In the genomic region with DNA sequence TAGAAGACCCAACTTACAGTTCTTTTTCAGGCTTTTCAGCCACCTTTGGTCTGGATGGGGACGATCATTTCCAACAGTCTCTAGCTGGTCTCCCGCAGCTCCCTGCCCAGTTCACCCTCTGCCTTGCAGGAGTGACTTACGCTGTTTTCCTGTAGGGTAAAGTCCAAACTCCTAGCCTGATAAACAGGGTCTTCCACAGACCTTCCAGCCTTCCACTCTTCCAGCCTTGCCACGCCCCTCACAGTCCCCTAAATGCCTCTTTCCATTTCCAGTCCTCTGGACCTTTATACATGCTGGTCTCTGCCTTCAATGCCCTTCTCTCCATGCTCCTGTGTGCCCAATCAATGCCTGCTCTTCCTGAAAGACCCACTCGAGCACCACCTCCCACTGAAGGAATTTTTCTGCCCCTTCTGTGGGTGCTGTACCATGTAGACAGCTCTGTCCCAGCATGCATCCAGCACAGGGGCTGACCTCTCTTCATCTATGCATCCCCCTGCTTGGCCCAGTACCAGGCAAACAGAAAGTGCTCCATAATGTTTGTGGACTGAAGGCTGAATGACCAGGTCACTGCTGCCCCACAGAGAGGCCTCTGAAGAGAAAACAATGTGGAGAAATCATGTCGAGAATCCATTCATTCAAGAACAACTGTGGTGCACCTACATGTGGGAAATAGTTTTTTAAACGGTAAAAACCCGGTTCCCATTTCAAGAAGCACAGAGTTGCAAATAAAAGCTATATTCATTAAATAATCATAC, we compare ENCODE assay signal across 23 cellular contexts. TPM values are rescaled to one million over a fixed set of nuclear protein-coding genes. Genes with fewer than 3 reads are reported as not detected.
DNase-seq lines count a peak whose midpoint lies in the region; ATAC-seq, FAIRE-seq and TF ChIP-seq lines count a peak whose summit lies in the region.
"Had no signal": no experiment of that assay in that cellular context is flagged by ENCODE, and none has a peak within 500 bp of the region (broad histone marks: within the 10 kb centered on the region; RNA-seq: fewer than 3 reads in every experiment).

No MANE protein-coding gene starts in this region.

- TF ChIP-seq CTCF in keratinocyte (optimal IDR thresholded peaks at IDR 0.05 in 1 of 3, IDR thresholded peaks at IDR 0.05 in 1 of 3, conservative IDR thresholded peaks at IDR 0.05 in 1 of 3; ENCODE audit: extremely low read depth in 1 of 3, insufficient read depth in 2 of 3, low read length in 3 of 3) (no peak), mucosa of descending colon (IDR thresholded peaks at IDR 0.05) (no peak)
- TF ChIP-seq CTCF in activated CD8-positive, alpha-beta T cell treated with anti-CD3 and anti-CD28 coated beads for 36 hours (IDR thresholded peaks at IDR 0.05): no peak

- no peaks in the 10 kb centered on the region for H3K9me1 ChIP-seq in keratinocyte (ENCODE audit: control insufficient read depth, extremely low read depth, insufficient read depth, low read length)

- H3K9ac ChIP-seq in keratinocyte (ENCODE audit: control insufficient read depth, extremely low read depth, insufficient read depth, low read length): no peak overlapping the region

- no peak overlapping the region for H2AFZ ChIP-seq in keratinocyte (ENCODE audit: control insufficient read depth, low read length)
- H2AFZ ChIP-seq: GM23338 had no signal

- no peak for FAIRE-seq in keratinocyte (lab: Jason Lieb, UNC)
- FAIRE-seq: A549, GM19239 had no signal

- no peaks in the 10 kb centered on the region for H3K9me3 ChIP-seq in keratinocyte (ENCODE audit: control insufficient read depth, low read depth, low read length)
- H3K9me3 ChIP-seq in mucosa of descending colon: no peaks in the 10 kb centered on the region
- H3K9me3 ChIP-seq: A549 had no signal

- H3K27ac Mint-ChIP-seq in activated CD8-positive, alpha-beta T cell treated with anti-CD3 and anti-CD28 coated beads for 36 hours: no peak overlapping the region
- H3K27ac Mint-ChIP-seq: CD4-positive, alpha-beta T cell; GM23338; HFFc6 had no signal

- H3K9me3 Mint-ChIP-seq in activated CD8-positive, alpha-beta T cell treated with anti-CD3 and anti-CD28 coated beads for 36 hours: no peaks in the 10 kb centered on the region
- H3K9me3 Mint-ChIP-seq: CD4-positive, alpha-beta T cell; HFFc6 had no signal

- H3K79me2 ChIP-seq in keratinocyte (ENCODE audit: control insufficient read depth, insufficient read depth, low read length): no peaks in the 10 kb centered on the region

- no peaks in the 10 kb centered on the region for H3K36me3 Mint-ChIP-seq in activated CD8-positive, alpha-beta T cell treated with anti-CD3 and anti-CD28 coated beads for 36 hours (ENCODE audit: low read depth)

- POLR2A ChIA-PET in activated CD8-positive, alpha-beta T cell treated with anti-CD3 and anti-CD28 coated beads for 36 hours (lab: Charles Lee): no interaction called here

- H3K4me3 ChIP-seq in keratinocyte (ENCODE audit: control insufficient read depth in 2 of 3, extremely low read depth in 1 of 3, insufficient read depth in 2 of 3, low read depth in 1 of 3, low read length in 3 of 3) (no peak overlapping the region), mucosa of descending colon (no peak overlapping the region)
- H3K4me3 ChIP-seq: A549, GM23338 had no signal

- H3K27me3 Mint-ChIP-seq in activated CD8-positive, alpha-beta T cell treated with anti-CD3 and anti-CD28 coated beads for 36 hours: peaks cover 16% of the 10 kb centered on the region

- H3K4me1 Mint-ChIP-seq in activated CD8-positive, alpha-beta T cell treated with anti-CD3 and anti-CD28 coated beads for 36 hours (ENCODE audit: low read depth): peaks cover 6% of the 10 kb centered on the region

- H3K27me3 ChIP-seq in keratinocyte (ENCODE audit: control insufficient read depth, extremely low read depth, insufficient read depth, low read length): peaks cover 10% of the 10 kb centered on the region

- peak; percentile 19 for ATAC-seq in mucosa of descending colon
- ATAC-seq in GM21447 (IDR thresholded peaks at IDR 0.05; ENCODE audit: unreplicated experiment): no peak
- ATAC-seq in GM18907 (IDR thresholded peaks at IDR 0.05; ENCODE audit: unreplicated experiment): no peak
- ATAC-seq in activated CD8-positive, alpha-beta T cell treated with anti-CD3 and anti-CD28 coated beads for 36 hours: no peak
- ATAC-seq: A549, GM23338, HCT116 had no signal

- H3K36me3 ChIP-seq in keratinocyte (ENCODE audit: control insufficient read depth in 2 of 2, extremely low read depth in 1 of 2, insufficient read depth in 2 of 2, low read length in 2 of 2) (no peaks in the 10 kb centered on the region), mucosa of descending colon (ENCODE audit: low read depth) (no peaks in the 10 kb centered on the region)

- H3K27ac ChIP-seq in keratinocyte (ENCODE audit: control insufficient read depth, insufficient read depth, low read length): no peak overlapping the region
- H3K27ac ChIP-seq: 22Rv1, A549, C4-2B, HL-60 had no signal

- H3K4me1 ChIP-seq in keratinocyte (ENCODE audit: control insufficient read depth, extremely low read depth, insufficient read depth, low read length) (peaks cover 14% of the 10 kb centered on the region), mucosa of descending colon (ENCODE audit: low read depth) (peaks cover 15% of the 10 kb centered on the region)

- no peak overlapping the region for H3K4me3 Mint-ChIP-seq in activated CD8-positive, alpha-beta T cell treated with anti-CD3 and anti-CD28 coated beads for 36 hours
- H3K4me3 Mint-ChIP-seq: CD4-positive, alpha-beta T cell; GM23338; HFFc6 had no signal

- DNase-seq in NCI-H146 (lab: John Stamatoyannopoulos, UW) (peak; percentile 21), NCI-H146 treated with DMSO at 0.1 percent for 48 hours (lab: John Stamatoyannopoulos, UW; ENCODE audit: unreplicated experiment) (no peak), keratinocyte (ENCODE audit: low read depth, low spot score) (no peak), mucosa of descending colon (no peak), GOT3 (lab: John Stamatoyannopoulos, UW) (no peak)
- DNase-seq in activated CD8-positive, alpha-beta T cell treated with anti-CD3 and anti-CD28 coated beads for 36 hours: no peak
- DNase-seq: AML-193; CD4-positive, alpha-beta T cell; DMS153; DMS79; GDM1; H7; HFFc6; IMR-90 had no signal

- CTCF ChIA-PET in activated CD8-positive, alpha-beta T cell treated with anti-CD3 and anti-CD28 coated beads for 36 hours (lab: Charles Lee): interaction anchor here (3.3 kb wide), 1 partner anchor 121 kb away, joined by 16 read pairs; a partner anchor contains a TSS

- dilution Hi-C loops in keratinocyte (cut with MboI; ENCODE audit: extremely low pct_ligation_motif_present, low sequenced_read_pairs): no loop called here

- intact Hi-C loops in mucosa of descending colon (cut with DNase I, micrococcal nuclease): loop anchor here in 1 of 2 donors (10.0 kb wide), 1 partner anchor 118 kb away; a partner anchor contains a TSS
- intact Hi-C loops in activated CD8-positive, alpha-beta T cell treated with anti-CD3 and anti-CD28 coated beads for 36 hours (cut with micrococcal nuclease): no loop called here

- H4K20me1 ChIP-seq in keratinocyte (ENCODE audit: control insufficient read depth, extremely low read depth, insufficient read depth, low read length): no peaks in the 10 kb centered on the region

- H3K4me2 ChIP-seq in keratinocyte (ENCODE audit: control insufficient read depth, extremely low read depth, insufficient read depth, low read depth, low read length): peak overlapping the region; percentile 13
- H3K4me2 ChIP-seq: A549, GM23338 had no signal

RNA-seq across cellular contexts. Expression of a gene that starts 4.6 kb away (rescaled TPM):
- polyA plus RNA-seq in keratinocyte: 5.2 to 7.4 TPM (median 7.2 TPM) in 3 replicates
- polyA plus RNA-seq in keratinocyte (2011; ENCODE audit: low read depth): 2.9 TPM
- polyA plus RNA-seq in keratinocyte (2011; cell fraction: cytosol; rRNA removed): 2.1 and 2.3 TPM in 2 replicates
- polyA plus RNA-seq in keratinocyte (2011; cell fraction: nucleus; rRNA removed): 17.1 and 19.3 TPM in 2 replicates
- 2.7 and 5.2 TPM in 2 replicates for polyA plus RNA-seq in keratinocyte (2012; ENCODE audit: low replicate concordance)
- 12.6 to 14.6 TPM (median 13.1 TPM) in 3 replicates for polyA minus RNA-seq in keratinocyte
- polyA minus RNA-seq in keratinocyte (2011; cell fraction: cytosol; rRNA and poly(A)+ RNA removed): 6.1 TPM
- 22.4 and 38.9 TPM in 2 replicates for polyA minus RNA-seq in keratinocyte (2011; cell fraction: nucleus; rRNA and poly(A)+ RNA removed)
- total RNA-seq in mucosa of descending colon: 10 to 100 TPM; 11.3 to 26.0 (median 16.0) TPM
- 1 to 10 TPM; 1.1 TPM for total RNA-seq in activated CD8-positive, alpha-beta T cell treated with anti-CD3 and anti-CD28 coated beads for 36 hours

RNA-seq across cellular contexts. Expression of a gene that starts 5.5 kb away (rescaled TPM):
- 9.8 to 17.4 TPM (median 14.2 TPM) in 3 replicates for polyA plus RNA-seq in keratinocyte
- polyA plus RNA-seq in keratinocyte (2011; ENCODE audit: low read depth): 19.7 TPM
- 3.4 and 7.5 TPM in 2 replicates for polyA plus RNA-seq in keratinocyte (2011; cell fraction: cytosol; rRNA removed)
- 17.5 and 24.3 TPM in 2 replicates for polyA plus RNA-seq in keratinocyte (2011; cell fraction: nucleus; rRNA removed)
- 12.0 and 14.6 TPM in 2 replicates for polyA plus RNA-seq in keratinocyte (2012; ENCODE audit: low replicate concordance)
- polyA minus RNA-seq in keratinocyte: 5.6 to 15.0 TPM (median 12.6 TPM) in 3 replicates
- 7.1 TPM for polyA minus RNA-seq in keratinocyte (2011; cell fraction: cytosol; rRNA and poly(A)+ RNA removed)
- 20.7 and 35.8 TPM in 2 replicates for polyA minus RNA-seq in keratinocyte (2011; cell fraction: nucleus; rRNA and poly(A)+ RNA removed)
- 10 to 100 TPM; 34.3 to 43.3 (median 38.6) TPM for total RNA-seq in mucosa of descending colon
- total RNA-seq in activated CD8-positive, alpha-beta T cell treated with anti-CD3 and anti-CD28 coated beads for 36 hours: 10 to 100 TPM; 21.0 to 22.6 TPM

RNA-seq across cellular contexts. Expression of a gene that starts 17.8 kb away (rescaled TPM):
- 9.5 to 10.8 TPM (median 9.7 TPM) in 3 replicates for polyA plus RNA-seq in keratinocyte
- polyA plus RNA-seq in keratinocyte (2011; ENCODE audit: low read depth): 4.7 TPM
- 3.6 and 6.0 TPM in 2 replicates for polyA plus RNA-seq in keratinocyte (2011; cell fraction: cytosol; rRNA removed)
- polyA plus RNA-seq in keratinocyte (2011; cell fraction: nucleus; rRNA removed): 14.8 and 19.8 TPM in 2 replicates
- polyA plus RNA-seq in keratinocyte (2012; ENCODE audit: low replicate concordance): 5.3 and 7.4 TPM in 2 replicates
- 1.4 to 9.3 TPM (median 6.9 TPM) in 3 replicates for polyA minus RNA-seq in keratinocyte
- 2.5 TPM for polyA minus RNA-seq in keratinocyte (2011; cell fraction: cytosol; rRNA and poly(A)+ RNA removed)
- 10.9 and 20.0 TPM in 2 replicates for polyA minus RNA-seq in keratinocyte (2011; cell fraction: nucleus; rRNA and poly(A)+ RNA removed)
- total RNA-seq in mucosa of descending colon: 10 to 100 TPM; 17.4 to 21.9 (median 20.5) TPM
- 1 to 10 TPM; 7.2 to 7.3 TPM for total RNA-seq in activated CD8-positive, alpha-beta T cell treated with anti-CD3 and anti-CD28 coated beads for 36 hours

Comparison
In these comparisons a context has a peak if more than half of its experiments do, and no peak if none do; other contexts are left out.
1. RNA of a gene that starts 4.6 kb away (total RNA-seq): 11.3 to 26.0 TPM in mucosa of descending colon; 1.1 TPM in activated CD8-positive, alpha-beta T cell treated with anti-CD3 and anti-CD28 coated beads for 36 hours; every median in the first group is over 4 times any median in the second.